In genomic region chr17:38509008-38509771, GRCh38 we compare ENCODE assay signal across 8 cellular contexts.
DNase-seq lines count a peak whose midpoint lies in the region; ATAC-seq and TF ChIP-seq lines count a peak whose summit lies in the region.

No MANE protein-coding gene starts in this region.

- DNase-seq in GM12864 (ENCODE audit: low read depth) (peak; percentile 42), NCI-H226 (peak; percentile 74), endothelial cell (ENCODE audit: low spot score) (peak; percentile 84), mesothelial cell of epicardium (ENCODE audit: low spot score in 2 of 2, unreplicated experiment in 2 of 2) (peak; percentile 73 to 91), NCI-H446 treated with DMSO at 0.1 percent for 48 hours (lab: John Stamatoyannopoulos, UW) (no peak)
- peak; percentile 26 for DNase-seq in activated CD8-positive, alpha-beta memory T cell treated with anti-CD3 and anti-CD28 coated beads, Interleukin-2, amount 50 U/mL, for 1 hour (ENCODE audit: extremely low read depth)
- peak; percentile 65 for DNase-seq in stimulated activated CD8-positive, alpha-beta memory T cell treated with anti-CD3 and anti-CD28 coated beads, Interleukin-4, amount 100 ng/mL, for 24 hours (ENCODE audit: low read depth)

- H3K4me3 ChIP-seq in GM12864 (ENCODE audit: low read depth, low read length) = no peak overlapping the region

- H3K4me1 Mint-ChIP-seq in endothelial cell (ENCODE audit: unreplicated experiment) (peaks cover 31% of the 10 kb centered on the region), mesothelial cell of epicardium (peaks cover 28% of the 10 kb centered on the region)

- H3K27me3 Mint-ChIP-seq in endothelial cell (ENCODE audit: unreplicated experiment) = peaks cover 31% of the 10 kb centered on the region
- H3K27me3 Mint-ChIP-seq in mesothelial cell of epicardium (ENCODE audit: low read depth) = peaks cover 18% of the 10 kb centered on the region

- H3K36me3 Mint-ChIP-seq in endothelial cell (ENCODE audit: low read depth, unreplicated experiment) (peaks cover 5% of the 10 kb centered on the region), mesothelial cell of epicardium (no peaks in the 10 kb centered on the region)

- H3K4me3 Mint-ChIP-seq in endothelial cell (ENCODE audit: unreplicated experiment) = peak overlapping the region; percentile 87
- H3K4me3 Mint-ChIP-seq in mesothelial cell of epicardium = peak overlapping the region; percentile 71

- ATAC-seq in GM19395 (IDR thresholded peaks at IDR 0.05; ENCODE audit: unreplicated experiment) = no peak

- H3K27ac Mint-ChIP-seq in endothelial cell (ENCODE audit: unreplicated experiment) (peak overlapping the region; percentile 61), mesothelial cell of epicardium (peak overlapping the region; percentile 91)

- TF ChIP-seq CTCF in GM12864 (IDR thresholded peaks at IDR 0.05; ENCODE audit: low read depth, low read length, missing control alignments) (peak; percentile 96), endothelial cell (IDR thresholded peaks at IDR 0.05; ENCODE audit: unreplicated experiment) (peak; percentile 88), mesothelial cell of epicardium (IDR thresholded peaks at IDR 0.05; ENCODE audit: unreplicated experiment) (peak; percentile 83)

- no peaks in the 10 kb centered on the region for H3K9me3 Mint-ChIP-seq in endothelial cell (ENCODE audit: unreplicated experiment)
- H3K9me3 Mint-ChIP-seq in mesothelial cell of epicardium = no peaks in the 10 kb centered on the region
